Comparison of ENCODE assay signal across 19 cellular contexts in the genomic region with DNA sequence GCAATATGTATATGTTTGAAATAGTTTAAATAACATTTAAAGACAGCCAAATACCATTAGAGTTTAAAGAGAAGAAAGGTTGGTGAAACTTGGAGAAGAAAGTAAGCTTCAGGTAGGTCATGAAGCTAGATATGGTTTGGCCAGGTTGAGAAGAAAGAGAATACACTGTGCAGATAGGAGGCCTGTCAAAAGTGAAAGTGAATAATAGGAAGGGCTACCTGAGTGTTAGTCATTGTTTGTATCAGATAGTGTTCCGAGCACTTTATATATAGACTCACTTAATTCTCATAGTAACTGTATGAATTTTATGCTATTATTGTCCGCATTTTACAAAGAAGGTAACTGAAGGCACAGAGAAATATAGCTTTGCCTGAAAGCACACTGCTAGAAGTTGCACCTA.
"Had no signal": no experiment of that assay in that cellular context is flagged by ENCODE, and none has a peak within 500 bp of the region (broad histone marks: within the 10 kb centered on the region; RNA-seq: fewer than 3 reads in every experiment).

No MANE protein-coding gene starts in this region.

- H3K27ac Mint-ChIP-seq: activated naive CD4-positive, alpha-beta T cell treated with anti-CD3 and anti-CD28 coated beads, Interleukin-2, amount 10 ng/mL, durations not matched to agents 7 days and 5 days; stimulated activated naive B cell treated with anti-CD40 and anti-IgM and Interleukin-4, amounts not matched to agents 10 μg/mL and 1 μg/mL and 100 μg/mL, for 72 hours had no signal

- H3K27ac ChIP-seq: body of pancreas, foreskin keratinocyte, heart left ventricle, neutrophil, tibial artery, vagina had no signal

- ATAC-seq: body of pancreas; heart left ventricle; stimulated activated naive B cell treated with anti-CD40 and anti-IgM and Interleukin-4, amounts not matched to agents 10 μg/mL and 1 μg/mL and 100 μg/mL, for 72 hours; T-helper 17 cell had no signal

- H3K36me3 ChIP-seq: vagina had no signal

- H3K4me1 Mint-ChIP-seq: naive B cell had no signal

- DNase-seq: activated CD4-positive, alpha-beta T cell treated with anti-CD3 and anti-CD28 coated beads for 4 hours; activated CD8-positive, alpha-beta memory T cell treated with anti-CD3 and anti-CD28 coated beads, Interleukin-2, amount 50 U/mL, for 48 hours; activated naive CD4-positive, alpha-beta T cell treated with anti-CD3 and anti-CD28 coated beads, Interleukin-2, amount 10 ng/mL, durations not matched to agents 7 days and 5 days; amygdala; body of pancreas; cortex of kidney; effector CD8-positive, alpha-beta T cell; heart left ventricle; naive B cell; posterior cingulate gyrus; stimulated activated CD4-positive, alpha-beta T cell treated with anti-CD3 and anti-CD28 coated beads, Interleukin-15, amount 100 ng/mL, for 24 hours; stimulated activated CD4-positive, alpha-beta T cell treated with anti-CD3 and anti-CD28 coated beads, Interleukin-4, amount 100 ng/mL, for 1 hour; stimulated activated naive B cell treated with anti-CD40 and anti-IgM and Interleukin-4, amounts not matched to agents 10 μg/mL and 1 μg/mL and 100 μg/mL, for 72 hours; T-helper 17 cell; tibial artery had no signal

- H3K4me3 ChIP-seq: body of pancreas, heart left ventricle, lung, tibial artery, vagina had no signal

- H3K27me3 Mint-ChIP-seq: activated naive CD4-positive, alpha-beta T cell treated with anti-CD3 and anti-CD28 coated beads, Interleukin-2, amount 10 ng/mL, durations not matched to agents 7 days and 5 days; naive B cell; stimulated activated naive B cell treated with anti-CD40 and anti-IgM and Interleukin-4, amounts not matched to agents 10 μg/mL and 1 μg/mL and 100 μg/mL, for 72 hours; T-helper 17 cell had no signal

- H3K9me3 Mint-ChIP-seq: activated naive CD4-positive, alpha-beta T cell treated with anti-CD3 and anti-CD28 coated beads, Interleukin-2, amount 10 ng/mL, durations not matched to agents 7 days and 5 days; naive B cell; stimulated activated naive B cell treated with anti-CD40 and anti-IgM and Interleukin-4, amounts not matched to agents 10 μg/mL and 1 μg/mL and 100 μg/mL, for 72 hours had no signal

- H3K9me3 ChIP-seq: body of pancreas, heart left ventricle, neutrophil, tibial artery, vagina had no signal

- H3K4me1 ChIP-seq: body of pancreas, foreskin keratinocyte, tibial artery, vagina had no signal

- H3K4me3 Mint-ChIP-seq: activated naive CD4-positive, alpha-beta T cell treated with anti-CD3 and anti-CD28 coated beads, Interleukin-2, amount 10 ng/mL, durations not matched to agents 7 days and 5 days; naive B cell; stimulated activated naive B cell treated with anti-CD40 and anti-IgM and Interleukin-4, amounts not matched to agents 10 μg/mL and 1 μg/mL and 100 μg/mL, for 72 hours had no signal

- H3K27me3 ChIP-seq: body of pancreas, foreskin keratinocyte, heart left ventricle, neutrophil, tibial artery, vagina had no signal
